Comparison of ENCODE assay signal across 13 cellular contexts in genomic region chr15:94387854-94388441, GRCh38.
A peak's percentile ranks its signal among the peaks of the same experiment; 100 is the strongest.
DNase-seq lines count a peak whose midpoint lies in the region; ATAC-seq lines count a peak whose summit lies in the region.
"Had no signal": no experiment of that assay in that cellular context is flagged by ENCODE, and none has a peak within 500 bp of the region (broad histone marks: within the 10 kb centered on the region; RNA-seq: fewer than 3 reads in every experiment).

No MANE protein-coding gene starts in this region.

- no peaks in the 10 kb centered on the region for H3K27me3 ChIP-seq in BLaER1
- H3K27me3 ChIP-seq: suprapubic skin had no signal

- ATAC-seq in GM19395 (IDR thresholded peaks at IDR 0.05; ENCODE audit: unreplicated experiment): peak; percentile 77
- peak; percentile 65 for ATAC-seq in HG03460 (IDR thresholded peaks at IDR 0.05; ENCODE audit: unreplicated experiment)

- no peaks in the 10 kb centered on the region for H3K9me3 Mint-ChIP-seq in activated naive CD8-positive, alpha-beta T cell treated with anti-CD3 and anti-CD28 coated beads for 36 hours

- DNase-seq in activated naive CD8-positive, alpha-beta T cell treated with anti-CD3 and anti-CD28 coated beads for 36 hours: peak; percentile 6
- DNase-seq in DMS79 treated with DMSO at 0.1 percent for 48 hours (lab: John Stamatoyannopoulos, UW): no peak
- no peak for DNase-seq in activated CD4-positive, CD25-positive, alpha-beta regulatory T cell (lab: John Stamatoyannopoulos, UW)
- no peak for DNase-seq in head of caudate nucleus
- no peak for DNase-seq in HT-29 (ENCODE audit: low spot score)
- DNase-seq: activated CD8-positive, alpha-beta memory T cell treated with anti-CD3 and anti-CD28 coated beads, Interleukin-2, amount 50 U/mL, for 4 hours; NCI-H1436 treated with DMSO at 0.1 percent for 48 hours; SK-N-SH had no signal

- H3K27ac ChIP-seq in BLaER1: no peak overlapping the region
- H3K27ac ChIP-seq: C4-2B, suprapubic skin had no signal

- H3K4me3 Mint-ChIP-seq in activated naive CD8-positive, alpha-beta T cell treated with anti-CD3 and anti-CD28 coated beads for 36 hours: no peak overlapping the region

- no peak overlapping the region for H3K9ac ChIP-seq in BLaER1
- H3K9ac ChIP-seq: SK-N-SH had no signal

- H3K4me2 ChIP-seq in BLaER1: peak overlapping the region; percentile 56
- H3K4me2 ChIP-seq: SK-N-SH had no signal

- H3K36me3 Mint-ChIP-seq in activated naive CD8-positive, alpha-beta T cell treated with anti-CD3 and anti-CD28 coated beads for 36 hours: peaks cover 24% of the 10 kb centered on the region

- no peaks in the 10 kb centered on the region for H3K27me3 Mint-ChIP-seq in activated naive CD8-positive, alpha-beta T cell treated with anti-CD3 and anti-CD28 coated beads for 36 hours

- H3K36me3 ChIP-seq in BLaER1: 0 out of 2 replicates have a peak, but pooled peaks cover 6% of the 10 kb centered on the region
- H3K36me3 ChIP-seq: suprapubic skin had no signal

- no peak overlapping the region for H3K27ac Mint-ChIP-seq in activated naive CD8-positive, alpha-beta T cell treated with anti-CD3 and anti-CD28 coated beads for 36 hours

- H4K20me1 ChIP-seq in BLaER1: no peaks in the 10 kb centered on the region

- H3K9me3 ChIP-seq in BLaER1: no peaks in the 10 kb centered on the region
- H3K9me3 ChIP-seq: SK-N-SH, suprapubic skin had no signal

- H3K4me1 ChIP-seq in BLaER1: peaks cover 16% of the 10 kb centered on the region
- H3K4me1 ChIP-seq: suprapubic skin had no signal

- no peak overlapping the region for H3K4me3 ChIP-seq in BLaER1
- H3K4me3 ChIP-seq: suprapubic skin had no signal

- intact Hi-C loops in head of caudate nucleus (cut with DNase I): no loop called here

- H3K4me1 Mint-ChIP-seq in activated naive CD8-positive, alpha-beta T cell treated with anti-CD3 and anti-CD28 coated beads for 36 hours: peaks cover 11% of the 10 kb centered on the region
